Comparison of ENCODE assay signal across 8 cellular contexts in genomic region chr11:45105233-45105992, GRCh38. TPM values are rescaled to one million over a fixed set of nuclear protein-coding genes. Genes with fewer than 3 reads are reported as not detected.
DNase-seq lines count a peak whose midpoint lies in the region; ATAC-seq, FAIRE-seq and TF ChIP-seq lines count a peak whose summit lies in the region.

No MANE protein-coding gene starts in this region.

- H3K79me2 ChIP-seq in H1 (ENCODE audit: control insufficient read depth in 1 of 2, insufficient read depth in 2 of 2, low read length in 2 of 2), result no peaks in the 10 kb centered on the region

- H4K5ac ChIP-seq in H1 (ENCODE audit: insufficient read length, low read depth, low read length), result no peak overlapping the region

- no peak for TF ChIP-seq EP300 in H1 (IDR thresholded peaks at IDR 0.05; ENCODE audit: borderline replicate concordance in 1 of 2, low read depth in 2 of 2, low read length in 2 of 2)

- H3K56ac ChIP-seq in H1 (replicated peaks; ENCODE audit: insufficient read length, low read depth, low read length), result no peak overlapping the region

- H3K4ac ChIP-seq in H1 (replicated peaks; ENCODE audit: insufficient read length, low read depth, low read length), result no peak overlapping the region

- TF ChIP-seq POLR2A in H1 (IDR thresholded peaks at IDR 0.05; ENCODE audit: control extremely low read depth in 1 of 2, low read depth in 2 of 2, low read length in 2 of 2), result no peak

- no peak overlapping the region for H2BK5ac ChIP-seq in H1 (ENCODE audit: low read depth, low read length)

- no peak overlapping the region for H2BK15ac ChIP-seq in H1 (ENCODE audit: low read length)

- no peaks in the 10 kb centered on the region for H3K36me3 ChIP-seq in H1 (ENCODE audit: control insufficient read depth in 2 of 4, insufficient read depth in 4 of 4, low read length in 3 of 4)
- H3K36me3 ChIP-seq in mucosa of descending colon (ENCODE audit: low read depth), result no peaks in the 10 kb centered on the region

- POLR2A ChIA-PET in activated CD8-positive, alpha-beta T cell treated with anti-CD3 and anti-CD28 coated beads, Interleukin-2, amount 10 ng/mL, durations not matched to agents 7 days and 5 days (lab: Charles Lee), result interaction anchor here (1.3 kb wide), 1 partner anchor 164 kb away, joined by 3 read pairs; no protein-coding TSS in a partner anchor
- POLR2A ChIA-PET in H1 (lab: Charles Lee; ENCODE audit: partially characterized antibody), result interaction anchor here (0.8 to 2.7 kb wide), 6 partner anchors 17 to 177 kb away, joined by 3 to 18 read pairs (median 3); no protein-coding TSS in a partner anchor

- H3K27ac Mint-ChIP-seq in activated CD8-positive, alpha-beta T cell treated with anti-CD3 and anti-CD28 coated beads, Interleukin-2, amount 10 ng/mL, durations not matched to agents 7 days and 5 days, result no peak overlapping the region

- no peaks in the 10 kb centered on the region for H3K23me2 ChIP-seq in H1 (ENCODE audit: low read depth, low read length)

- no peak overlapping the region for H2AFZ ChIP-seq in H1 (ENCODE audit: low read length)

- H3K4me2 ChIP-seq in H1 (ENCODE audit: insufficient read depth in 1 of 2, low read depth in 2 of 2, low read length in 2 of 2), result no peak overlapping the region

- TF ChIP-seq RAD21 in H1 (IDR thresholded peaks at IDR 0.05 in 1 of 2, conservative IDR thresholded peaks at IDR 0.05 in 1 of 2; ENCODE audit: low read depth in 2 of 2, low read length in 2 of 2), result peak; percentile 95 to 97

- CTCF ChIA-PET in activated CD8-positive, alpha-beta T cell treated with anti-CD3 and anti-CD28 coated beads, Interleukin-2, amount 10 ng/mL, durations not matched to agents 7 days and 5 days (lab: Charles Lee), result interaction anchor here (0.7 to 14.2 kb wide), 29 partner anchors 8 to 228 kb away, joined by 3 to 364 read pairs (median 5); partner anchors contain the start of gene TP53I11
- CTCF ChIA-PET in H1 (lab: Charles Lee; ENCODE audit: partially characterized antibody), result interaction anchor here (0.8 to 34.2 kb wide), 52 partner anchors 11 to 485 kb away, joined by 3 to 1347 read pairs (median 6); no protein-coding TSS in a partner anchor

- no peak overlapping the region for H3K18ac ChIP-seq in H1 (ENCODE audit: extremely low read depth, low read length)

- no peak overlapping the region for H2BK12ac ChIP-seq in H1 (ENCODE audit: low read depth, low read length)

- H4K20me1 ChIP-seq in H1 (replicated peaks in 1 of 2; ENCODE audit: control insufficient read depth in 1 of 2, insufficient read depth in 2 of 2, low read length in 2 of 2), result no peaks in the 10 kb centered on the region

- no peak overlapping the region for H3K14ac ChIP-seq in H1 (ENCODE audit: insufficient read length)

- H3K4me3 ChIP-seq in H1 (ENCODE audit: extremely low read depth in 1 of 4, insufficient read depth in 2 of 4, low read depth in 3 of 4, low read length in 4 of 4), result no peak overlapping the region
- H3K4me3 ChIP-seq in mucosa of descending colon, result no peak overlapping the region

- H3K9me3 Mint-ChIP-seq in activated CD8-positive, alpha-beta T cell treated with anti-CD3 and anti-CD28 coated beads, Interleukin-2, amount 10 ng/mL, durations not matched to agents 7 days and 5 days (ENCODE audit: insufficient read depth), result no peaks in the 10 kb centered on the region

- DNase-seq in DMS114 treated with DMSO at 0.1 percent for 48 hours (lab: John Stamatoyannopoulos, UW; ENCODE audit: unreplicated experiment), result peak; percentile 9
- DNase-seq in NCI-H748 treated with DMSO at 0.1 percent for 48 hours (lab: John Stamatoyannopoulos, UW), result peak; percentile 44
- peak; percentile 66 for DNase-seq in activated CD8-positive, alpha-beta T cell treated with anti-CD3 and anti-CD28 coated beads, Interleukin-2, amount 10 ng/mL, durations not matched to agents 7 days and 5 days
- peak; percentile 74 to 92 for DNase-seq in H1 (ENCODE audit: low read depth in 1 of 2, low spot score in 2 of 2)
- peak; percentile 72 to 81 (median 75) for DNase-seq in mucosa of descending colon
- DNase-seq in stimulated activated CD8-positive, alpha-beta memory T cell treated with anti-CD3 and anti-CD28 coated beads, Interleukin-7, amount 100 ng/mL, for 24 hours (ENCODE audit: low read depth), result peak; percentile 30

- no peak overlapping the region for H3K27ac ChIP-seq in H1 (ENCODE audit: low read depth, low read length)

- no peak overlapping the region for H4K8ac ChIP-seq in H1 (ENCODE audit: extremely low read depth, insufficient read depth, low read length)

- H3K9ac ChIP-seq in H1 (replicated peaks in 1 of 4; ENCODE audit: extremely low read depth in 1 of 4, low read depth in 3 of 4, low read length in 3 of 4), result no peak overlapping the region

- 41% methylated on average over 7 of the region's 7 CpGs; no CpG with 5 or more reads in 1 of the 2 experiments for WGBS in H1 (ENCODE audit: extremely low coverage in 1 of 2, insufficient coverage in 1 of 2, insufficient read length in 1 of 2, insufficient replicate concordance in 2 of 2, low coverage in 1 of 2, low lambda C conversion rate in 2 of 2, missing lambda C conversion rate in 1 of 2), 2 experiments

- no peaks in the 10 kb centered on the region for H3K27me3 ChIP-seq in H1 (replicated peaks in 1 of 4; ENCODE audit: control insufficient read depth in 3 of 4, extremely low read depth in 1 of 4, insufficient read depth in 3 of 4, low read length in 3 of 4)

- H3K23ac ChIP-seq in H1 (ENCODE audit: insufficient read length), result no peak overlapping the region

- H3K27me3 Mint-ChIP-seq in activated CD8-positive, alpha-beta T cell treated with anti-CD3 and anti-CD28 coated beads, Interleukin-2, amount 10 ng/mL, durations not matched to agents 7 days and 5 days (ENCODE audit: low read depth), result peaks cover 12% of the 10 kb centered on the region

- no peak overlapping the region for H2BK120ac ChIP-seq in H1 (replicated peaks; ENCODE audit: low read depth, low read length)

- H3K4me1 ChIP-seq in H1 (replicated peaks in 1 of 4; ENCODE audit: control insufficient read depth in 3 of 4, insufficient read depth in 4 of 4, low read length in 3 of 4) (no peaks in the 10 kb centered on the region; a peak in 2 of 7 replicates), mucosa of descending colon (ENCODE audit: low read depth) (no peaks in the 10 kb centered on the region)

- intact Hi-C loops in mucosa of descending colon (cut with DNase I, micrococcal nuclease), result loop anchor here in 1 of 2 donors (2.0 kb wide), 1 partner anchor 169 kb away; no protein-coding TSS in a partner anchor

- FAIRE-seq in H1 (lab: Jason Lieb, UNC), result peak; percentile 63

- no peak overlapping the region for H2BK20ac ChIP-seq in H1 (ENCODE audit: low read length)

- ATAC-seq in HG03045 (IDR thresholded peaks at IDR 0.05; ENCODE audit: unreplicated experiment), result peak; percentile 53
- peak; percentile 53 for ATAC-seq in activated CD8-positive, alpha-beta T cell treated with anti-CD3 and anti-CD28 coated beads, Interleukin-2, amount 10 ng/mL, durations not matched to agents 7 days and 5 days
- ATAC-seq in mucosa of descending colon, result peak; percentile 76
- no peak for ATAC-seq in GM18858 (IDR thresholded peaks at IDR 0.05; ENCODE audit: unreplicated experiment)

- peaks cover 11% of the 10 kb centered on the region for H3K4me1 Mint-ChIP-seq in activated CD8-positive, alpha-beta T cell treated with anti-CD3 and anti-CD28 coated beads, Interleukin-2, amount 10 ng/mL, durations not matched to agents 7 days and 5 days (ENCODE audit: low read depth)

- H3K79me1 ChIP-seq in H1 (ENCODE audit: low read depth, low read length), result no peaks in the 10 kb centered on the region

- H3K36me3 Mint-ChIP-seq in activated CD8-positive, alpha-beta T cell treated with anti-CD3 and anti-CD28 coated beads, Interleukin-2, amount 10 ng/mL, durations not matched to agents 7 days and 5 days (ENCODE audit: low read depth), result no peaks in the 10 kb centered on the region

- H3K9me3 ChIP-seq in H1 (ENCODE audit: insufficient read depth in 2 of 2, low read depth in 1 of 2, low read length in 1 of 2) (no peaks in the 10 kb centered on the region), mucosa of descending colon (no peaks in the 10 kb centered on the region)

- no peak overlapping the region for H2AK5ac ChIP-seq in H1 (ENCODE audit: low read depth, low read length)

- TF ChIP-seq CTCF in H1 (IDR thresholded peaks at IDR 0.05; ENCODE audit: control extremely low read depth in 1 of 3, insufficient read depth in 1 of 3, low read depth in 1 of 3, low read length in 3 of 3) (peak; percentile 97 to 100 (median 99)), mucosa of descending colon (IDR thresholded peaks at IDR 0.05) (peak; percentile 93)

- no peak overlapping the region for H3K4me3 Mint-ChIP-seq in activated CD8-positive, alpha-beta T cell treated with anti-CD3 and anti-CD28 coated beads, Interleukin-2, amount 10 ng/mL, durations not matched to agents 7 days and 5 days

- no peak overlapping the region for H4K91ac ChIP-seq in H1 (replicated peaks; ENCODE audit: insufficient read length, low read length)

TF ChIP-seq in H1, 55 proteins besides CTCF, POLR2A, EP300 and RAD21 (continues in another document):
- TF ChIP-seq SAP30 (IDR thresholded peaks at IDR 0.05; ENCODE audit: insufficient read depth, insufficient replicate concordance, low read length), result peak; percentile 90
- peak; percentile 56; the same call in 1 of the 2 replicates for TF ChIP-seq CREB1 (IDR thresholded peaks at IDR 0.05)
- TF ChIP-seq RNF2 (IDR thresholded peaks at IDR 0.05; ENCODE audit: borderline replicate concordance, low read depth, low read length, missing control alignments, poor library complexity, severe bottlenecking), result no peak
- peak; percentile 87; the same call in 1 of the 2 replicates for TF ChIP-seq KDM1A (IDR thresholded peaks at IDR 0.05; ENCODE audit: borderline replicate concordance, low read length)

RNA-seq across cellular contexts. Expression of gene PRDM11, which starts 41.0 kb away (rescaled TPM):
- 1 to 10 TPM; 3.5 to 3.6 TPM for total RNA-seq in activated CD8-positive, alpha-beta T cell treated with anti-CD3 and anti-CD28 coated beads, Interleukin-2, amount 10 ng/mL, durations not matched to agents 7 days and 5 days
- 10.0 and 11.7 TPM in 2 replicates for total RNA-seq in H1 (2021; fragmentation: NEBNext Ultra II Directional; extraction: Animal tissue kit (Norgen Biotek cat#: 25700))
- 3.6 and 5.6 TPM in 2 replicates for polyA plus RNA-seq in H1 (2011; rRNA removed)
- 5.0 TPM for polyA plus RNA-seq in H1 (2011; cell fraction: cytosol; rRNA removed)
- polyA plus RNA-seq in H1 (2011; cell fraction: nucleus; rRNA removed), result 6.9 TPM
- polyA plus RNA-seq in H1 (2012, experiment 1 of 2), result 4.1 to 4.5 TPM (median 4.2 TPM) in 4 replicates
- 1.9 TPM for polyA plus RNA-seq in H1 (2012, experiment 2 of 2)
- 3.0 TPM for polyA plus RNA-seq in H1 (2013, experiment 1 of 2)
- 3.1 TPM for polyA plus RNA-seq in H1 (2013, experiment 2 of 2)
- polyA minus RNA-seq in H1 (2011; rRNA and poly(A)+ RNA removed), result 8.0 and 10.8 TPM in 2 replicates
- 4.5 TPM for polyA minus RNA-seq in H1 (2011; cell fraction: cytosol; rRNA and poly(A)+ RNA removed)
- 9.1 TPM for polyA minus RNA-seq in H1 (2011; cell fraction: nucleus; rRNA and poly(A)+ RNA removed)
- total RNA-seq in mucosa of descending colon, result 10 to 100 TPM in 2 of 3 donors, 1 to 10 TPM in 1; 7.6 to 25.2 (median 11.3) TPM

Comparison
In these comparisons a context has a peak if more than half of its experiments do, and no peak if none do; other contexts are left out.
1. DNase-seq: peak in every context shown above with its lines; median percentile 83 in H1; 75 in mucosa of descending colon; 66 in activated CD8-positive, alpha-beta T cell treated with anti-CD3 and anti-CD28 coated beads, Interleukin-2, amount 10 ng/mL, durations not matched to agents 7 days and 5 days; 44 in NCI-H748 treated with DMSO at 0.1 percent for 48 hours; 30 in stimulated activated CD8-positive, alpha-beta memory T cell treated with anti-CD3 and anti-CD28 coated beads, Interleukin-7, amount 100 ng/mL, for 24 hours; 9 in DMS114 treated with DMSO at 0.1 percent for 48 hours.